In genomic region chr16:27313422-27314160, GRCh38 we compare ENCODE assay signal across 8 cellular contexts. TPM values are rescaled to one million over a fixed set of nuclear protein-coding genes. Genes with fewer than 3 reads are reported as not detected.
DNase-seq lines count a peak whose midpoint lies in the region; ATAC-seq, FAIRE-seq and TF ChIP-seq lines count a peak whose summit lies in the region.

IL4R (plus strand) TSS chr16:27313974; CDS start chr16:27340204, 26,230 bp downstream.

- peak; percentile 55 for DNase-seq in H54 (ENCODE audit: insufficient read length, low spot score)
- peak; percentile 23 for DNase-seq in NOMO-1 treated with DMSO at 0.1 percent for 48 hours (lab: John Stamatoyannopoulos, UW; ENCODE audit: unreplicated experiment)
- DNase-seq in activated T-cell treated with anti-CD3 and anti-CD28 coated beads, Interleukin-2, amount 50 U/mL, for 4 hours = peak; percentile 61
- DNase-seq in fibroblast of lung (ENCODE audit: low read depth in 2 of 2) = peak; percentile 71 to 75
- no peak for DNase-seq in NCI-H1105 treated with DMSO at 0.1 percent for 48 hours (lab: John Stamatoyannopoulos, UW)

- H3K36me3 Mint-ChIP-seq in activated T-cell treated with anti-CD3 and anti-CD28 coated beads, Interleukin-2, amount 50 U/mL, for 4 hours (ENCODE audit: insufficient read depth) = peaks cover 10% of the 10 kb centered on the region

- H3K27ac ChIP-seq in DOHH2 (ENCODE audit: low read depth, low read length) = peak within 1 kb of the TSS; percentile 77
- peak within 1 kb of the TSS; percentile 93 for H3K27ac ChIP-seq in fibroblast of lung (ENCODE audit: insufficient read depth, low read length)
- no peak within 1 kb of the TSS for H3K27ac ChIP-seq in neural cell (ENCODE audit: low read length)
- H3K27ac ChIP-seq in subcutaneous abdominal adipose tissue (ENCODE audit: low read depth, low read length) = peak within 1 kb of the TSS; percentile 86

- H3K4me3 ChIP-seq in DOHH2 (ENCODE audit: low read length) (peak within 1 kb of the TSS; percentile 93), fibroblast of lung (replicated peaks in 1 of 4; ENCODE audit: control extremely low read depth in 1 of 4, insufficient read depth in 1 of 4, low read depth in 3 of 4, low read length in 4 of 4) (peak within 1 kb of the TSS; percentile 64 to 84 (median 68)), neural cell (ENCODE audit: low read length) (peak within 1 kb of the TSS; percentile 65), subcutaneous abdominal adipose tissue (ENCODE audit: low read depth in 1 of 5, low read length in 5 of 5) (peak within 1 kb of the TSS; percentile 67 to 81 (median 74))

- peaks cover 49% of the 10 kb centered on the region for H3K4me1 Mint-ChIP-seq in activated T-cell treated with anti-CD3 and anti-CD28 coated beads, Interleukin-2, amount 50 U/mL, for 4 hours (ENCODE audit: low read depth)

- H3K9me2 ChIP-seq in DOHH2 (replicated peaks; ENCODE audit: control insufficient read depth, low read length) (no peaks in the 10 kb centered on the region), neural cell (ENCODE audit: insufficient read depth, low read length) (no peaks in the 10 kb centered on the region)

- peak; percentile 64 for TF ChIP-seq POLR2A in H54 (IDR thresholded peaks at IDR 0.05; ENCODE audit: low read depth, low read length)

- H3K4me2 ChIP-seq in DOHH2 (ENCODE audit: low read length) (peak within 1 kb of the TSS; percentile 93), fibroblast of lung (ENCODE audit: extremely low read depth, insufficient read depth, low read length) (peak within 1 kb of the TSS; percentile 84), neural cell (ENCODE audit: low read length) (peak within 1 kb of the TSS; percentile 44)

- peak; percentile 35 to 36 for ATAC-seq in activated T-cell treated with anti-CD3 and anti-CD28 coated beads, Interleukin-2, amount 50 U/mL, for 4 hours

- peaks cover 62% of the 10 kb centered on the region for H3K4me1 ChIP-seq in DOHH2 (ENCODE audit: control insufficient read depth, low read length)
- H3K4me1 ChIP-seq in fibroblast of lung (ENCODE audit: control insufficient read depth, extremely low read depth, insufficient read depth, low read length) = peaks cover 10% of the 10 kb centered on the region
- H3K4me1 ChIP-seq in subcutaneous abdominal adipose tissue (ENCODE audit: control insufficient read depth in 5 of 5, insufficient read depth in 5 of 5, low read length in 5 of 5) = peaks cover 9 to 53% (median 42%) of the 10 kb centered on the region in 5 donors

- no peaks in the 10 kb centered on the region for H3K27me3 Mint-ChIP-seq in activated T-cell treated with anti-CD3 and anti-CD28 coated beads, Interleukin-2, amount 50 U/mL, for 4 hours (ENCODE audit: low read depth)

- H3K27me3 ChIP-seq in DOHH2 (ENCODE audit: control insufficient read depth, low read length) (no peaks in the 10 kb centered on the region), fibroblast of lung (ENCODE audit: control insufficient read depth, insufficient read depth, low read length) (no peaks in the 10 kb centered on the region), neural cell (ENCODE audit: insufficient read depth, low read depth, low read length) (peaks cover 34% of the 10 kb centered on the region), subcutaneous abdominal adipose tissue (ENCODE audit: control insufficient read depth in 5 of 5, insufficient read depth in 4 of 5, low read length in 5 of 5) (peaks cover 0 to 19% (median 7%) of the 10 kb centered on the region in 5 donors)

- TF ChIP-seq RAD21 in neural cell (conservative IDR thresholded peaks at IDR 0.05) = no peak

- H3K79me2 ChIP-seq in DOHH2 (ENCODE audit: control insufficient read depth, low read length) = peaks cover 53% of the 10 kb centered on the region
- H3K79me2 ChIP-seq in fibroblast of lung (ENCODE audit: control insufficient read depth, insufficient read depth, low read length) = peaks cover 28% of the 10 kb centered on the region
- no peaks in the 10 kb centered on the region for H3K79me2 ChIP-seq in neural cell (replicated peaks; ENCODE audit: insufficient read depth, low read length)

- H3F3A ChIP-seq in DOHH2 (ENCODE audit: control insufficient read depth, insufficient read depth) (peaks cover 10% of the 10 kb centered on the region; the same call in 1 of the 2 replicates), neural cell (ENCODE audit: insufficient read depth, low read length, poor library complexity, severe bottlenecking) (no peaks in the 10 kb centered on the region)

- peaks cover 6% of the 10 kb centered on the region; the same call in 1 of the 2 replicates for H3K9me3 ChIP-seq in DOHH2 (ENCODE audit: control insufficient read depth, insufficient read depth, low read length)
- no peaks in the 10 kb centered on the region for H3K9me3 ChIP-seq in fibroblast of lung (ENCODE audit: control insufficient read depth, insufficient read depth, low read depth, low read length)
- no peaks in the 10 kb centered on the region for H3K9me3 ChIP-seq in neural cell (ENCODE audit: low read length)
- peaks cover 0 to 5% (median 0%) of the 10 kb centered on the region in 5 donors for H3K9me3 ChIP-seq in subcutaneous abdominal adipose tissue (ENCODE audit: control insufficient read depth in 5 of 5, low read length in 5 of 5)

- no peak for TF ChIP-seq CTCF in DOHH2 (IDR thresholded peaks at IDR 0.05; ENCODE audit: low read depth, low read length, poor library complexity, severe bottlenecking)
- no peak for TF ChIP-seq CTCF in fibroblast of lung (conservative IDR thresholded peaks at IDR 0.05 in 1 of 2, IDR thresholded peaks at IDR 0.05 in 1 of 2; ENCODE audit: low read depth in 1 of 2, low read length in 2 of 2)
- no peak for TF ChIP-seq CTCF in neural cell (IDR thresholded peaks at IDR 0.05; ENCODE audit: poor library complexity, severe bottlenecking)

- H3K9ac ChIP-seq in fibroblast of lung (ENCODE audit: insufficient read depth, low read length) (peak within 1 kb of the TSS; percentile 98), neural cell (ENCODE audit: low read length) (peak within 1 kb of the TSS; percentile 36), subcutaneous abdominal adipose tissue (ENCODE audit: low read length in 5 of 5) (peak within 1 kb of the TSS; percentile 52 to 92 (median 79))

- peaks cover 24% of the 10 kb centered on the region for H4K20me1 ChIP-seq in DOHH2 (ENCODE audit: control insufficient read depth, insufficient read depth, low read depth, low read length)
- no peaks in the 10 kb centered on the region for H4K20me1 ChIP-seq in fibroblast of lung (ENCODE audit: control insufficient read depth, extremely low read depth, insufficient read depth, low read length)
- no peaks in the 10 kb centered on the region for H4K20me1 ChIP-seq in neural cell (ENCODE audit: insufficient read depth)

- H3K36me3 ChIP-seq in DOHH2 (ENCODE audit: control insufficient read depth, low read length) (peaks cover 45% of the 10 kb centered on the region), fibroblast of lung (ENCODE audit: control insufficient read depth, insufficient read depth, low read length) (no peaks in the 10 kb centered on the region), neural cell (ENCODE audit: insufficient read depth, low read length) (no peaks in the 10 kb centered on the region), subcutaneous abdominal adipose tissue (ENCODE audit: control insufficient read depth in 5 of 5, insufficient read depth in 5 of 5, low read length in 5 of 5) (no peaks in the 10 kb centered on the region)

- no peak for FAIRE-seq in H54 (lab: Jason Lieb, UNC)

- H2AFZ ChIP-seq in fibroblast of lung (ENCODE audit: low read length) = peak within 1 kb of the TSS; percentile 22
- no peak within 1 kb of the TSS for H2AFZ ChIP-seq in neural cell (ENCODE audit: low read depth, low read length)

- no peak for TF ChIP-seq EP300 in neural cell (conservative IDR thresholded peaks at IDR 0.05; ENCODE audit: poor library complexity, severe bottlenecking)

- no peaks in the 10 kb centered on the region for H3K9me3 Mint-ChIP-seq in activated T-cell treated with anti-CD3 and anti-CD28 coated beads, Interleukin-2, amount 50 U/mL, for 4 hours

- peak within 1 kb of the TSS; percentile 90 for H3K4me3 Mint-ChIP-seq in activated T-cell treated with anti-CD3 and anti-CD28 coated beads, Interleukin-2, amount 50 U/mL, for 4 hours

TF ChIP-seq in neural cell, 6 proteins besides CTCF, POLR2A, EP300 and RAD21 (continues in another document):
- TF ChIP-seq SMC3 (conservative IDR thresholded peaks at IDR 0.05; ENCODE audit: poor library complexity) (no peak), POLR2AphosphoS5 (IDR thresholded peaks at IDR 0.05) (no peak), TAF1 (IDR thresholded peaks at IDR 0.05; ENCODE audit: low read depth) (no peak), EZH2 (IDR thresholded peaks at IDR 0.05; ENCODE audit: borderline replicate concordance, insufficient read depth, low read length, poor library complexity, severe bottlenecking) (no peak), REST (IDR thresholded peaks at IDR 0.05; ENCODE audit: borderline replicate concordance) (no peak)

RNA-seq across cellular contexts. Expression of gene IL4R, which starts in this region (rescaled TPM):
- 100 to 1,000 TPM; 110 to 143 (median 140) TPM for total RNA-seq in activated T-cell treated with anti-CD3 and anti-CD28 coated beads, Interleukin-2, amount 50 U/mL, for 4 hours
- total RNA-seq in fibroblast of lung = 21.1 and 23.6 TPM in 2 replicates
- polyA plus RNA-seq in fibroblast of lung = 17.1 and 25.5 TPM in 2 replicates
- 16.8 and 23.5 TPM in 2 replicates for polyA plus RNA-seq in fibroblast of lung (2012)
- 57.5 and 131 TPM in 2 replicates for polyA minus RNA-seq in fibroblast of lung (ENCODE audit: low replicate concordance)
- polyA plus RNA-seq in neural cell = 0.07 and 0.18 TPM in 2 replicates
- polyA minus RNA-seq in neural cell = not detected in 2 replicates

Comparison
In these comparisons a context has a peak if more than half of its experiments do, and no peak if none do; other contexts are left out.
1. RNA of gene IL4R (polyA plus RNA-seq): 16.8 to 25.5 TPM in fibroblast of lung; 0.07 to 0.18 TPM in neural cell; every median in the first group is over 10 times any median in the second.
2. H3K9ac ChIP-seq: peak in every context shown above with its lines; median percentile 98 in fibroblast of lung; 79 in subcutaneous abdominal adipose tissue; 36 in neural cell.
3. Peak in every context shown above with its lines, with median percentiles within 50 percentile points of each other: H3K4me2 ChIP-seq and H3K4me3 ChIP-seq.